2 cellular contexts compared by ENCODE assay signal in genomic region chr9:132465131-132465635, GRCh38.
TF ChIP-seq lines count a peak whose summit lies in the region.

No MANE protein-coding gene starts in this region.

TF ChIP-seq in HEK293, 187 proteins besides CTCF, POLR2A, EP300 and RAD21:
- TF ChIP-seq ZNF350 (tag by site-specific recombination; IDR thresholded peaks at IDR 0.05) (no peak), ZNF223 (tag by site-specific recombination; IDR thresholded peaks at IDR 0.05) (no peak), ZNF138 (tag by site-specific recombination; IDR thresholded peaks at IDR 0.05; ENCODE audit: borderline replicate concordance) (no peak), ZNF837 (tag by site-specific recombination; IDR thresholded peaks at IDR 0.05) (no peak), ZNF558 (tag by site-specific recombination; IDR thresholded peaks at IDR 0.05) (no peak), ZEB2 (tag by site-specific recombination; IDR thresholded peaks at IDR 0.05) (no peak), ZSCAN4 (tag by site-specific recombination; IDR thresholded peaks at IDR 0.05) (no peak), ZNF366 (tag by site-specific recombination; conservative IDR thresholded peaks at IDR 0.05) (no peak), ZNF146 (tag by site-specific recombination; IDR thresholded peaks at IDR 0.05) (peak; percentile 96), MZF1 (tag by site-specific recombination; IDR thresholded peaks at IDR 0.05; ENCODE audit: borderline replicate concordance) (peak; percentile 93; the same call in 1 of the 2 replicates)
TF ChIP-seq in HEK293: peak in this region for 2.

TF ChIP-seq in K562, 482 proteins besides CTCF, POLR2A, EP300 and RAD21:
- TF ChIP-seq HBP1 (CRISPR knock-in tag; IDR thresholded peaks at IDR 0.05) = no peak
- peak; percentile 60 for TF ChIP-seq ZNF146 (CRISPR knock-in tag; IDR thresholded peaks at IDR 0.05; ENCODE audit: unreplicated experiment)
- no peak for TF ChIP-seq GTF2B (IDR thresholded peaks at IDR 0.05; ENCODE audit: extremely low read depth, insufficient read length)
- TF ChIP-seq NFYB (IDR thresholded peaks at IDR 0.05; ENCODE audit: extremely low read depth, insufficient read length) = no peak
- TF ChIP-seq SAFB2 (IDR thresholded peaks at IDR 0.05; ENCODE audit: borderline replicate concordance, low read depth, low read length, severe bottlenecking) = no peak
